Comparison of ENCODE assay signal across 18 cellular contexts in the genomic region with DNA sequence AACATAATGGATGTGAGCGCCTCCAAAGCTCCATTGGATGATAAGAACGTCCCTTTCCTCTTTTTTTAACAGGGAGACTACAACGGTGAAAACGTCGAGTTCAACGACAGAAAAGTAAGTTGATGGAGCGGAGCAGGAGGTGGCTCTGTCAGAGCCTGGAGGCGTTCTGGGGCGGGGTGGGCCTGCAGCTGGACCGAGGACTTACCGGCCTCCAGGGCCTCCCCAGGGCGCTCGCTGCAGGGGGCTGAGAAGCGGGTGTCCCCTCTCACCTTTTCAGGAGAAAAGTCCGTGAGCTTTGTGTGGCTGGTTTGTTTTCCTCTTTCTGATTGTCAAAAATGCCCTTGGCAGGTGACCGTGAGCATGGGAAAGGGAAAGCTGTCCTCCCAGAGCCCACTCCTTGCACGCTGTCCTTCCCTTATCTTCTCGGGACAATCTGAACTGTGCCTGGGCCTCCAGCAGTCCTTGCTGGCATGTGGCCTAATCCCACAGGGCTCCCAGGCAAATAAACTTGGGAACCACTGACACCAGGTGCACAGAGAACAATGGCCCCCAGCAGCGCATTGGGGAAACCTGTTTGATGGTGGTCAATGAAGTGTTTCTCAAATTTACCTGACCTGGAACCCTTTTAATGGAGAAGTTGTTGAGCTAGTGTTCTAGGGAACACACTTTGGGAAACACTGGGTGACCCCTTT. TPM values are rescaled to one million over a fixed set of nuclear protein-coding genes. Genes with fewer than 3 reads are reported as not detected.
A peak's percentile ranks its signal among the peaks of the same experiment; 100 is the strongest.
DNase-seq lines count a peak whose midpoint lies in the region; ATAC-seq and TF ChIP-seq lines count a peak whose summit lies in the region.
"Had no signal": no experiment of that assay in that cellular context is flagged by ENCODE, and none has a peak within 500 bp of the region (broad histone marks: within the 10 kb centered on the region; RNA-seq: fewer than 3 reads in every experiment).

No MANE protein-coding gene starts in this region.

- H3K4me1 ChIP-seq in BE2C (peaks cover 6% of the 10 kb centered on the region), ascending aorta (peaks cover 8 to 11% of the 10 kb centered on the region in 2 donors)

- H3K4me3 ChIP-seq in BE2C (ENCODE audit: low read depth, low read length): no peak overlapping the region
- no peak overlapping the region for H3K4me3 ChIP-seq in ascending aorta

- H3K9me3 ChIP-seq in BE2C (peaks cover 3% of the 10 kb centered on the region; the same call in 1 of the 2 replicates), ascending aorta (no peaks in the 10 kb centered on the region)
- H3K9me3 ChIP-seq: SK-N-SH had no signal

- no peaks in the 10 kb centered on the region for H3K36me3 ChIP-seq in BE2C
- H3K36me3 ChIP-seq in ascending aorta: peaks cover 44 to 66% of the 10 kb centered on the region in 2 donors

- intact Hi-C loops in ascending aorta (cut with DNase I): no loop called here

- TF ChIP-seq CTCF in BE2C (IDR thresholded peaks at IDR 0.05; ENCODE audit: low read depth, low read length): no peak
- TF ChIP-seq CTCF in ascending aorta (IDR thresholded peaks at IDR 0.05): no peak

- H3K27ac ChIP-seq in ascending aorta: peak overlapping the region; percentile 20 to 31
- H3K27ac ChIP-seq: 22Rv1 had no signal

- DNase-seq in NCI-H345 (lab: John Stamatoyannopoulos, UW): peak; percentile 24
- DNase-seq in NCI-H345 treated with DMSO at 0.1 percent for 48 hours (lab: John Stamatoyannopoulos, UW; ENCODE audit: unreplicated experiment): no peak
- peak; percentile 67 for DNase-seq in BE2C
- DNase-seq in NCI-H146 (lab: John Stamatoyannopoulos, UW): peak; percentile 64
- no peak for DNase-seq in ascending aorta (ENCODE audit: low spot score in 2 of 2)
- no peak for DNase-seq in central memory CD4-positive, alpha-beta T cell
- DNase-seq: CD8-positive, alpha-beta T cell; DMS79; H9; KBM-7; NCI-H1092; NCI-H1694 treated with DMSO at 0.1 percent for 48 hours; NCI-H446 treated with DMSO at 0.1 percent for 48 hours; NCI-H82; SK-N-SH had no signal

- H3K27me3 ChIP-seq in BE2C: no peaks in the 10 kb centered on the region
- no peaks in the 10 kb centered on the region for H3K27me3 ChIP-seq in ascending aorta

- ATAC-seq in GM18520 (IDR thresholded peaks at IDR 0.05; ENCODE audit: unreplicated experiment) (no peak), HG03196 (IDR thresholded peaks at IDR 0.05; ENCODE audit: unreplicated experiment) (no peak)
- ATAC-seq: CD8-positive, alpha-beta T cell had no signal

RNA-seq across cellular contexts. Expression of a gene that starts 38.4 kb away (rescaled TPM):
- polyA plus RNA-seq in BE2C (2012; ENCODE audit: insufficient read depth, insufficient read length, low read depth): not detected
- total RNA-seq in ascending aorta: 244 TPM
- total RNA-seq: CD8-positive, alpha-beta T cell had no signal
- polyA plus RNA-seq: SK-N-SH had no signal

Comparison
In these comparisons a context has a peak if more than half of its experiments do, and no peak if none do; other contexts are left out.
1. DNase-seq: peak in NCI-H345 (single experiment), BE2C (single experiment) and NCI-H146 (single experiment); none in NCI-H345 treated with DMSO at 0.1 percent for 48 hours (single experiment), ascending aorta (0 of 2) and central memory CD4-positive, alpha-beta T cell (single experiment).